In the genomic region with DNA sequence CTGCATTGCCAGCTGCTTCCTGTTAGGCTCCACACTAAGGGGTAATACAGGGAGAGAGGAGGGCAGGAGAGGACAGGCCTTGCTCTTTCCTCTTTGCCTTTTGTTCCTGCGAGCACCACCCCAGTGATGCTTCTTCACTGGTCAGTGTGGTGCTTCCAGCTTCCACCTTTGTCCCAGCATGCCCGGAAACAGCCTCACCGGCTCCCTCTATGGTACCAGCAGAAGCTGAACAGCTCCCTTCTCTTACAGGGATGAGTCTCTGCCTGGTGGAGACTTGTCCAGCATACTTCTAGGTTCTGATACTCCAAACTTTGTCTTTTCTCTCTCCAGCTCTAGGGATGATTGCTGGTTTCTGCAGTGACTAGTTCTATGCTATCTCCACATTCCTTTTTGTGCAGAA, we compare ENCODE assay signal across 15 cellular contexts.
DNase-seq lines count a peak whose midpoint lies in the region; ATAC-seq and TF ChIP-seq lines count a peak whose summit lies in the region.
"Had no signal": no experiment of that assay in that cellular context is flagged by ENCODE, and none has a peak within 500 bp of the region (broad histone marks: within the 10 kb centered on the region; RNA-seq: fewer than 3 reads in every experiment).

No MANE protein-coding gene starts in this region.

- TF ChIP-seq CTCF in HCT116 (IDR thresholded peaks at IDR 0.05 in 2 of 3, conservative IDR thresholded peaks at IDR 0.05 in 1 of 3; ENCODE audit: borderline replicate concordance in 1 of 3, insufficient read depth in 1 of 3, low read depth in 2 of 3, low read length in 2 of 3) (peak in 2 of 3 experiments; percentile 18 to 33; a peak in 1 of 6 replicates), transverse colon (IDR thresholded peaks at IDR 0.05) (no peak)

- H2BK15ac ChIP-seq in mesendoderm (replicated peaks; ENCODE audit: low read depth), result no peak overlapping the region

- peak; percentile 76 for ATAC-seq in HCT116

- no TSS peak for BruUV-seq in HCT116 (replicated peaks; lab: Mats Ljungman, UMichigan)

- no peak overlapping the region for H3K23ac ChIP-seq in mesendoderm (ENCODE audit: low read length)

- no peak overlapping the region for H2AK5ac ChIP-seq in mesendoderm (ENCODE audit: low read length)

- no peak for TF ChIP-seq EP300 in transverse colon (IDR thresholded peaks at IDR 0.05; ENCODE audit: low read depth)

- in situ Hi-C loops in transverse colon (cut with MboI; ENCODE audit: low pct_ligation_motif_present in 1 of 4, low pct_unique_long_range_greater_than_20kb in 1 of 4, low sequenced_read_pairs in 3 of 4), result no loop called here

- H3K4me2 ChIP-seq in HCT116 (ENCODE audit: low read length) (no peak overlapping the region), mesendoderm (ENCODE audit: low read length) (no peak overlapping the region)
- H3K4me2 ChIP-seq: A549 had no signal

- H3K79me1 ChIP-seq in mesendoderm (ENCODE audit: low read length), result no peaks in the 10 kb centered on the region

- CTCF ChIA-PET in HCT116 (lab: Charles Lee), result interaction anchor here (1.1 kb wide), 1 partner anchor 271 kb away, joined by 3 read pairs; no protein-coding TSS in a partner anchor

- no peaks in the 10 kb centered on the region for H3K36me3 ChIP-seq in HCT116 (ENCODE audit: control insufficient read depth in 1 of 2, insufficient read depth in 2 of 2, low read length in 2 of 2)
- no peaks in the 10 kb centered on the region for H3K36me3 ChIP-seq in mesendoderm (ENCODE audit: control insufficient read depth, insufficient read depth, low read length)
- no peaks in the 10 kb centered on the region for H3K36me3 ChIP-seq in transverse colon

- H4K20me1 ChIP-seq in HCT116 (ENCODE audit: insufficient read depth), result no peaks in the 10 kb centered on the region

- H3K4ac ChIP-seq in mesendoderm (ENCODE audit: low read depth, low read length), result no peak overlapping the region

- H2AFZ ChIP-seq in HCT116 (ENCODE audit: low read depth, low read length, poor library complexity, severe bottlenecking), result no peak overlapping the region

- TF ChIP-seq POLR2A in HCT116 (IDR thresholded peaks at IDR 0.05; ENCODE audit: borderline replicate concordance, extremely low read depth, insufficient read depth, insufficient read length) (no peak), transverse colon (IDR thresholded peaks at IDR 0.05) (no peak)

- H4K8ac ChIP-seq in mesendoderm (ENCODE audit: low read depth, low read length), result no peak overlapping the region

- WGBS in mesendoderm (ENCODE audit: extremely low coverage, insufficient coverage, low lambda C conversion rate), result no CpG with 5 or more reads among the region's 3 CpGs
- 66% methylated on average over 3 of the region's 3 CpGs; no CpG with 5 or more reads in 1 of the 2 donors for WGBS in transverse colon (ENCODE audit: low coverage in 1 of 2), 2 donors

- H3K4me3 ChIP-seq in HCT116 (replicated peaks in 1 of 2; ENCODE audit: low read depth in 1 of 2, low read length in 2 of 2), result no peak overlapping the region
- H3K4me3 ChIP-seq in mesendoderm (ENCODE audit: low read length), result no peak overlapping the region
- H3K4me3 ChIP-seq in transverse colon, result no peak overlapping the region
- H3K4me3 ChIP-seq: A549, lung, skin epidermis had no signal

- no peak overlapping the region for H2BK5ac ChIP-seq in mesendoderm (ENCODE audit: low read length)

- H3K27me3 ChIP-seq in HCT116 (ENCODE audit: insufficient read depth, low read length) (no peaks in the 10 kb centered on the region; the same call in 1 of the 2 replicates), mesendoderm (ENCODE audit: insufficient read depth, low read length, poor library complexity) (no peaks in the 10 kb centered on the region), transverse colon (no peaks in the 10 kb centered on the region)

- H4K5ac ChIP-seq in mesendoderm (ENCODE audit: low read length), result no peak overlapping the region

- DNase-seq in NCI-H1694 treated with DMSO at 0.1 percent for 48 hours (lab: John Stamatoyannopoulos, UW) (peak; percentile 69), NCI-H1694 (lab: John Stamatoyannopoulos, UW) (no peak), HCT116 (ENCODE audit: low read depth, low spot score) (no peak), dermis blood vessel endothelial cell (peak; percentile 14), mesendoderm (peak; percentile 61), NCI-H1436 (lab: John Stamatoyannopoulos, UW) (no peak), transverse colon (no peak)
- no peak for DNase-seq in activated CD4-positive, CD25-positive, alpha-beta regulatory T cell treated with anti-CD3 and anti-CD28 coated beads, Interleukin-2, amount 50 U/mL, for 72 hours
- DNase-seq: activated CD4-positive, alpha-beta memory T cell treated with anti-CD3 and anti-CD28 coated beads for 36 hours; anterior cingulate cortex; hippocampal formation; NCI-H748 treated with DMSO at 0.1 percent for 48 hours had no signal

- TF ChIP-seq RAD21 in HCT116 (IDR thresholded peaks at IDR 0.05; ENCODE audit: low read depth), result no peak

- H3K9me3 ChIP-seq in HCT116 (ENCODE audit: control insufficient read depth in 1 of 2, insufficient read depth in 1 of 2, low read depth in 1 of 2, low read length in 2 of 2), result no peaks in the 10 kb centered on the region
- H3K9me3 ChIP-seq in transverse colon, result no peaks in the 10 kb centered on the region
- H3K9me3 ChIP-seq: A549 had no signal

- H3K9me2 ChIP-seq in HCT116 (ENCODE audit: insufficient read depth), result no peaks in the 10 kb centered on the region

- H3K27ac ChIP-seq in HCT116 (ENCODE audit: low read depth, low read length) (no peak overlapping the region), mesendoderm (ENCODE audit: low read depth, low read length) (no peak overlapping the region), transverse colon (no peak overlapping the region)
- H3K27ac ChIP-seq: A549, skin epidermis had no signal

- RAD21 ChIA-PET in HCT116 (lab: Charles Lee; ENCODE audit: low non-redundant PET in 1 of 2, low total read pairs in 2 of 2, uncharacterized antibody in 2 of 2, unreplicated experiment in 2 of 2), result no interaction called here

- POLR2A ChIA-PET in HCT116 (lab: Charles Lee), result no interaction called here

- no peak overlapping the region for H3K9ac ChIP-seq in HCT116 (ENCODE audit: low read length)
- no peak overlapping the region for H3K9ac ChIP-seq in mesendoderm (ENCODE audit: low read length)

- no peak overlapping the region for H3K56ac ChIP-seq in mesendoderm (ENCODE audit: low read length)

- H2BK120ac ChIP-seq in mesendoderm (ENCODE audit: low read depth, low read length), result no peak overlapping the region

- H3K79me2 ChIP-seq in HCT116 (ENCODE audit: insufficient read depth, low read length), result no peaks in the 10 kb centered on the region
- H3K79me2 ChIP-seq in mesendoderm (ENCODE audit: control insufficient read depth, insufficient read depth, low read length), result no peaks in the 10 kb centered on the region

- intact Hi-C loops in HCT116 (cut with micrococcal nuclease), result no loop called here
- intact Hi-C loops in transverse colon (cut with DNase I; ENCODE audit: low total_unique reads), result no loop called here

- H3K4me1 ChIP-seq in HCT116 (ENCODE audit: control insufficient read depth in 1 of 2, insufficient read depth in 2 of 2, low read length in 2 of 2), result no peaks in the 10 kb centered on the region
- H3K4me1 ChIP-seq in mesendoderm (ENCODE audit: control insufficient read depth, low read depth, low read length), result no peaks in the 10 kb centered on the region
- no peaks in the 10 kb centered on the region for H3K4me1 ChIP-seq in transverse colon
- H3K4me1 ChIP-seq: A549 had no signal

- H3K18ac ChIP-seq in mesendoderm (ENCODE audit: low read length), result no peak overlapping the region

TF ChIP-seq in HCT116, 20 proteins besides CTCF, POLR2A, EP300 and RAD21:
- TF ChIP-seq, protein P1, sequence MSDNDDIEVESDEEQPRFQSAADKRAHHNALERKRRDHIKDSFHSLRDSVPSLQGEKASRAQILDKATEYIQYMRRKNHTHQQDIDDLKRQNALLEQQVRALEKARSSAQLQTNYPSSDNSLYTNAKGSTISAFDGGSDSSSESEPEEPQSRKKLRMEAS (IDR thresholded peaks at IDR 0.05), result no peak
- TF ChIP-seq ZNF274 (IDR thresholded peaks at IDR 0.05; ENCODE audit: low read depth, low read length), result no peak
- TF ChIP-seq SIN3A (IDR thresholded peaks at IDR 0.05; ENCODE audit: low read depth), result no peak
- TF ChIP-seq EZH2phosphoT487 (IDR thresholded peaks at IDR 0.05; ENCODE audit: borderline replicate concordance), result no peak
- no peak for TF ChIP-seq CBX3 (IDR thresholded peaks at IDR 0.05; ENCODE audit: low read depth)

Comparison
In these comparisons a context has a peak if more than half of its experiments do, and no peak if none do; other contexts are left out.
1. DNase-seq: peak in NCI-H1694 treated with DMSO at 0.1 percent for 48 hours (single experiment), dermis blood vessel endothelial cell (single experiment) and mesendoderm (single experiment); none in NCI-H1694 (single experiment), HCT116 (single experiment), activated CD4-positive, CD25-positive, alpha-beta regulatory T cell treated with anti-CD3 and anti-CD28 coated beads, Interleukin-2, amount 50 U/mL, for 72 hours (single experiment), NCI-H1436 (single experiment) and transverse colon (single experiment).
2. CTCF ChIP-seq: peak in HCT116 (2 of 3); none in transverse colon (0 of 5).